8 cellular contexts compared by ENCODE assay signal in genomic region chr19:50537769-50538230, GRCh38. TPM values are rescaled to one million over a fixed set of nuclear protein-coding genes. Genes with fewer than 3 reads are reported as not detected.
DNase-seq lines count a peak whose midpoint lies in the region; ATAC-seq and TF ChIP-seq lines count a peak whose summit lies in the region.

No MANE protein-coding gene starts in this region.

- intact Hi-C loops in Right ventricle myocardium inferior (cut with DNase I): loop anchor here (2.0 kb wide), 1 partner anchor 245 kb away; no protein-coding TSS in a partner anchor
- intact Hi-C loops in cardiac septum (cut with DNase I): loop anchor here (5.0 kb wide), 1 partner anchor 245 kb away; no protein-coding TSS in a partner anchor
- intact Hi-C loops in left lung (cut with DNase I): no loop called here

- H3K4me3 ChIP-seq in choroid plexus epithelial cell (ENCODE audit: low read depth, low read length): no peak overlapping the region
- no peak overlapping the region for H3K4me3 ChIP-seq in left lung

- peaks cover 0 to 8% of the 10 kb centered on the region in 2 donors for H3K9me3 ChIP-seq in left lung

- H3K27me3 ChIP-seq in left lung: peaks cover 0 to 27% of the 10 kb centered on the region in 2 donors

- no peak overlapping the region for H3K27ac ChIP-seq in left lung

- peak; percentile 82 for DNase-seq in Right ventricle myocardium inferior (ENCODE audit: missing footprints)
- DNase-seq in cardiac septum (ENCODE audit: low spot score): no peak
- DNase-seq in NCI-H2171 treated with DMSO at 0.1 percent for 48 hours (lab: John Stamatoyannopoulos, UW): peak; percentile 66
- peak; percentile 76 for DNase-seq in activated CD4-positive, CD25-positive, alpha-beta regulatory T cell treated with anti-CD3 and anti-CD28 coated beads, Interleukin-2, amount 50 U/mL, for 72 hours
- DNase-seq in choroid plexus epithelial cell (ENCODE audit: low read depth): peak; percentile 80
- DNase-seq in left lung: peak; percentile 71 to 91
- DNase-seq in stimulated activated CD4-positive, alpha-beta T cell treated with anti-CD3 and anti-CD28 coated beads, TNF-alpha, amount 100 ng/mL, for 1 hour (ENCODE audit: low read depth in 3 of 3, low spot score in 1 of 3): peak in 2 of 3 donors; percentile 13 to 48

- TF ChIP-seq CTCF in choroid plexus epithelial cell (conservative IDR thresholded peaks at IDR 0.05; ENCODE audit: low read depth, low read length) (peak; percentile 82), left lung (IDR thresholded peaks at IDR 0.05) (peak; percentile 71 to 74)

- H3K4me1 ChIP-seq in left lung: no peaks in the 10 kb centered on the region

- no peaks in the 10 kb centered on the region for H3K36me3 ChIP-seq in left lung

- ATAC-seq in Right ventricle myocardium inferior (peak; percentile 80), left lung (peak; percentile 96), GM21619 (IDR thresholded peaks at IDR 0.05; ENCODE audit: unreplicated experiment) (no peak)

RNA-seq across cellular contexts. Expression of gene ASPDH, which starts 24.1 kb away (rescaled TPM):
- total RNA-seq in Right ventricle myocardium inferior (not detected), cardiac septum (not detected), left lung (not detected)

RNA-seq across cellular contexts. Expression of gene JOSD2, which starts 26.8 kb away (rescaled TPM):
- total RNA-seq in Right ventricle myocardium inferior (43.7 TPM), cardiac septum (36.1 TPM), left lung (10 to 100 TPM; 44.1 to 52.0 TPM)

RNA-seq across cellular contexts. Expression of gene LRRC4B, which starts 30.4 kb away (rescaled TPM):
- total RNA-seq in Right ventricle myocardium inferior (0.92 TPM), cardiac septum (0.81 TPM), left lung (1 to 10 TPM; 2.8 to 3.2 TPM)

Comparison
In these comparisons a context has a peak if more than half of its experiments do, and no peak if none do; other contexts are left out.
1. intact Hi-C loops: an anchor here in Right ventricle myocardium inferior (2.0 kb wide) and cardiac septum (5.0 kb wide); none called in left lung.